ENCODE assay signal across 26 cellular contexts in the genomic region with DNA sequence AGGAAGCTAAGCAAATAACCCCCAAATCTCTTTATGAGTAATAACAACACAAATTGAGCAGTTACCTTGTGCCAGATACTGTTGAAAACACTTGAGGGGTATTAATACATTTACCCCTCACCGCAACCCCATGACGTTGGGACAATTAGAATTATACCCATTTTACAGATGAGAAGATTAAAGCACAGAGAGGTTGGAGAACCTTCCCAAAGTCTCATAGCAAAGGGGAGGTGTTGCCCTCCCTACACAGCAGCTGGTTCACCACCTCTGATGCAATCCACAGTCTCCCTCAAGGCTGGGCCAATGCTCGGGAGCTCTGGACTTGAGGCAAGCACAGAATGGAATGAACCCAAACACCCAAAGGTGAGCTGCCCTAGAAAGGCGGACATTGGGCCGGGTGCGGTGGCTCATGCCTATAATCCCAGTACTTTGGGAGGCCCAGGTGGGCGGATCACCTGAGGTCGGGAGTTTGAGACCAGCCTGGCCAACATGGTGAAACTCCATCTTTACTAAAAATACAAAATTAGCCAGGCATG.
"Had no signal": no experiment of that assay in that cellular context is flagged by ENCODE, and none has a peak within 500 bp of the region (broad histone marks: within the 10 kb centered on the region; RNA-seq: fewer than 3 reads in every experiment).

No MANE protein-coding gene starts in this region.

- H3K4me3 ChIP-seq: left lung, ovary, psoas muscle, sigmoid colon, thoracic aorta, tibial nerve, upper lobe of left lung had no signal

- H3K9me3 ChIP-seq: left lung, ovary, psoas muscle, sigmoid colon, thoracic aorta, tibial nerve, upper lobe of left lung had no signal

- H3K27me3 ChIP-seq: ovary, sigmoid colon, tibial nerve, upper lobe of left lung had no signal

- FAIRE-seq: endometrium, frontal cortex, urothelium cell line had no signal

- H3K36me3 ChIP-seq: left lung, ovary, sigmoid colon, thoracic aorta, tibial nerve, upper lobe of left lung had no signal

- DNase-seq: cortex of kidney; effector memory CD8-positive, alpha-beta T cell; hypothalamus; immature natural killer cell; islet precursor cell; mammary epithelial cell; mesendoderm; midbrain; naive thymus-derived CD4-positive, alpha-beta T cell; nephron progenitor cell; occipital lobe; right cardiac atrium; sigmoid colon; stimulated activated CD4-positive, alpha-beta T cell treated with anti-CD3 and anti-CD28 coated beads, Interleukin-15, amount 100 ng/mL, for 24 hours; stimulated activated CD4-positive, alpha-beta T cell treated with anti-CD3 and anti-CD28 coated beads, Interleukin-2, amount 100 ng/mL, for 48 hours; stimulated activated naive B cell treated with anti-CD40 and anti-IgM and Interleukin-4, amounts not matched to agents 10 μg/mL and 1 μg/mL and 100 μg/mL, for 72 hours had no signal

- H3K27me3 Mint-ChIP-seq: effector memory CD8-positive, alpha-beta T cell; naive thymus-derived CD4-positive, alpha-beta T cell; stimulated activated naive CD8-positive, alpha-beta T cell treated with anti-CD3 and anti-CD28 coated beads, Interleukin-15, Interleukin-2, amounts not matched to agents 100 ng/mL and 50 ng/mL, for 24 hours had no signal

- H3K9me3 Mint-ChIP-seq: effector memory CD8-positive, alpha-beta T cell; immature natural killer cell; nephron progenitor cell; stimulated activated naive B cell treated with anti-CD40 and anti-IgM and Interleukin-4, amounts not matched to agents 10 μg/mL and 1 μg/mL and 100 μg/mL, for 72 hours; stimulated activated naive CD8-positive, alpha-beta T cell treated with anti-CD3 and anti-CD28 coated beads, Interleukin-15, Interleukin-2, amounts not matched to agents 100 ng/mL and 50 ng/mL, for 24 hours had no signal

- H3K27ac ChIP-seq: left lung, ovary, psoas muscle, sigmoid colon, thoracic aorta, tibial nerve, upper lobe of left lung had no signal

- H3K27ac Mint-ChIP-seq: effector memory CD8-positive, alpha-beta T cell; immature natural killer cell; stimulated activated naive B cell treated with anti-CD40 and anti-IgM and Interleukin-4, amounts not matched to agents 10 μg/mL and 1 μg/mL and 100 μg/mL, for 72 hours; stimulated activated naive CD8-positive, alpha-beta T cell treated with anti-CD3 and anti-CD28 coated beads, Interleukin-15, Interleukin-2, amounts not matched to agents 100 ng/mL and 50 ng/mL, for 24 hours had no signal

- H3K4me3 Mint-ChIP-seq: effector memory CD8-positive, alpha-beta T cell; immature natural killer cell; naive thymus-derived CD4-positive, alpha-beta T cell; nephron progenitor cell; stimulated activated naive B cell treated with anti-CD40 and anti-IgM and Interleukin-4, amounts not matched to agents 10 μg/mL and 1 μg/mL and 100 μg/mL, for 72 hours; stimulated activated naive CD8-positive, alpha-beta T cell treated with anti-CD3 and anti-CD28 coated beads, Interleukin-15, Interleukin-2, amounts not matched to agents 100 ng/mL and 50 ng/mL, for 24 hours had no signal

- H3K36me3 Mint-ChIP-seq: immature natural killer cell had no signal

- ATAC-seq: effector memory CD8-positive, alpha-beta T cell; left lung; naive thymus-derived CD4-positive, alpha-beta T cell; psoas muscle; right cardiac atrium; stimulated activated naive B cell treated with anti-CD40 and anti-IgM and Interleukin-4, amounts not matched to agents 10 μg/mL and 1 μg/mL and 100 μg/mL, for 72 hours had no signal

- H3K4me1 ChIP-seq: psoas muscle had no signal
